1 cellular context compared by ENCODE assay signal in genomic region chr14:23352506-23353432, GRCh38.
A peak's percentile ranks its signal among the peaks of the same experiment; 100 is the strongest.
TF ChIP-seq lines count a peak whose summit lies in the region.

Gene SLC22A17, minus strand, starts transcription at chr14:23352887.

TF ChIP-seq in HEK293, 187 proteins besides CTCF, POLR2A, EP300 and RAD21 (continued from another document):
- peak; percentile 94 for TF ChIP-seq PRDM10 (tag by site-specific recombination; IDR thresholded peaks at IDR 0.05)
- TF ChIP-seq ZNF335 (tag by site-specific recombination; conservative IDR thresholded peaks at IDR 0.05), result peak; percentile 55
- peak; percentile 42; the same call in 1 of the 2 replicates for TF ChIP-seq ZXDB (tag by site-specific recombination; IDR thresholded peaks at IDR 0.05)
- TF ChIP-seq EGR2 (tag by site-specific recombination; IDR thresholded peaks at IDR 0.05; ENCODE audit: low read depth), result peak; percentile 75
- peak; percentile 54; the same call in 1 of the 2 replicates for TF ChIP-seq ZNF692 (tag by site-specific recombination; IDR thresholded peaks at IDR 0.05)
- TF ChIP-seq GLIS2 (tag by site-specific recombination; IDR thresholded peaks at IDR 0.05), result peak; percentile 78
- peak; percentile 84 for TF ChIP-seq PATZ1 (tag by site-specific recombination; IDR thresholded peaks at IDR 0.05)
- TF ChIP-seq ZNF629 (tag by site-specific recombination; IDR thresholded peaks at IDR 0.05), result peak; percentile 85
- TF ChIP-seq ZNF155 (tag by site-specific recombination; IDR thresholded peaks at IDR 0.05), result no peak
- no peak for TF ChIP-seq ZNF26 (tag by site-specific recombination; IDR thresholded peaks at IDR 0.05)
- TF ChIP-seq TCF7L2 (IDR thresholded peaks at IDR 0.05; ENCODE audit: borderline replicate concordance, low read depth, low read length), result no peak
- peak; percentile 99 for TF ChIP-seq ZNF24 (tag by site-specific recombination; IDR thresholded peaks at IDR 0.05)
- 0 out of 2 replicates have a peak, but pooled peaks have one; percentile 28 for TF ChIP-seq ZNF561 (tag by site-specific recombination; IDR thresholded peaks at IDR 0.05; ENCODE audit: borderline replicate concordance)
- TF ChIP-seq WT1 (tag by site-specific recombination; IDR thresholded peaks at IDR 0.05), result no peak
- no peak for TF ChIP-seq ZNF76 (tag by site-specific recombination; IDR thresholded peaks at IDR 0.05; ENCODE audit: borderline replicate concordance, low read depth)
- 0 out of 2 replicates have a peak, but pooled peaks have one; percentile 43 for TF ChIP-seq ZNF391 (tag by site-specific recombination; IDR thresholded peaks at IDR 0.05; ENCODE audit: borderline replicate concordance, low read depth)
- no peak for TF ChIP-seq ZNF837 (tag by site-specific recombination; IDR thresholded peaks at IDR 0.05)
- TF ChIP-seq ZNF341 (tag by site-specific recombination; IDR thresholded peaks at IDR 0.05; ENCODE audit: low read depth), result 0 out of 2 replicates have a peak, but pooled peaks have one; percentile 8
- TF ChIP-seq ZIC2 (tag by site-specific recombination; IDR thresholded peaks at IDR 0.05), result peak; percentile 83
- no peak for TF ChIP-seq OVOL3 (tag by site-specific recombination; IDR thresholded peaks at IDR 0.05)
- TF ChIP-seq ZNF521 (tag by site-specific recombination; IDR thresholded peaks at IDR 0.05), result no peak
- peak; percentile 97 for TF ChIP-seq ZBTB17 (tag by site-specific recombination; IDR thresholded peaks at IDR 0.05)
- no peak for TF ChIP-seq ZNF146 (tag by site-specific recombination; IDR thresholded peaks at IDR 0.05)
